ENCODE assay signal across 29 cellular contexts in genomic region chrX:11728556-11728955, GRCh38.
"Had no signal": no experiment of that assay in that cellular context is flagged by ENCODE, and none has a peak within 500 bp of the region (broad histone marks: within the 10 kb centered on the region; RNA-seq: fewer than 3 reads in every experiment).

No MANE protein-coding gene starts in this region.

- H3K27ac ChIP-seq: KMS-11, Peyer's patch, SJSA1 had no signal

- H3K4me2 ChIP-seq: KMS-11, SK-N-SH had no signal

- H3K4me3 ChIP-seq: Peyer's patch, SJSA1 had no signal

- H3K9ac ChIP-seq: KMS-11, SK-N-SH had no signal

- H3K9me3 ChIP-seq: Peyer's patch, SJSA1, SK-N-SH had no signal

- H3K27me3 ChIP-seq: Peyer's patch, SJSA1 had no signal

- H3K36me3 ChIP-seq: Peyer's patch, SJSA1 had no signal

- DNase-seq: Karpas-422, KBM-7, MM.1S, MV-4-11, NCI-H1092, NCI-H1105, NCI-H1417 treated with DMSO at 0.1 percent for 48 hours, NCI-H146, NCI-H1694, NCI-H187, NCI-H1930, NCI-H2029 treated with DMSO at 0.1 percent for 48 hours, NCI-H2171 treated with DMSO at 0.1 percent for 48 hours, NCI-H2227 treated with DMSO at 0.1 percent for 48 hours, NCI-H345, NCI-H446, NCI-H510A treated with DMSO at 0.1 percent for 48 hours, NCI-H524 treated with DMSO at 0.1 percent for 48 hours, NCI-H526 treated with DMSO at 0.1 percent for 48 hours, NCI-H774, PC-3, Peyer's patch, Right ventricle myocardium superior, RPMI8226, SHP77 treated with DMSO at 0.1 percent for 48 hours, SK-N-SH, SW 1271 had no signal

- H3K4me1 ChIP-seq: Peyer's patch, SJSA1 had no signal

- ATAC-seq: PC-3 had no signal
